In genomic region chr1:38476784-38477175, GRCh38 we compare ENCODE assay signal across 13 cellular contexts.
DNase-seq lines count a peak whose midpoint lies in the region; ATAC-seq and TF ChIP-seq lines count a peak whose summit lies in the region.
"Had no signal": no experiment of that assay in that cellular context is flagged by ENCODE, and none has a peak within 500 bp of the region (broad histone marks: within the 10 kb centered on the region; RNA-seq: fewer than 3 reads in every experiment).

No MANE protein-coding gene starts in this region.

- WGBS in hepatocyte (ENCODE audit: low lambda C conversion rate, missing lambda C conversion rate) = 27% methylated on average over 12 of the region's 12 CpGs

- H3K79me2 ChIP-seq in DOHH2 (ENCODE audit: control insufficient read depth, low read length) (no peaks in the 10 kb centered on the region), hepatocyte (no peaks in the 10 kb centered on the region)

- H3K4me3 ChIP-seq in DOHH2 (ENCODE audit: low read length) (peak overlapping the region; percentile 81), HUES6 (ENCODE audit: low read depth, low read length) (peak overlapping the region; percentile 55), hepatocyte (no peak overlapping the region), neuron (ENCODE audit: low read length) (peak overlapping the region; percentile 51)

- H4K20me1 ChIP-seq in DOHH2 (ENCODE audit: control insufficient read depth, insufficient read depth, low read depth, low read length) (no peaks in the 10 kb centered on the region), hepatocyte (ENCODE audit: insufficient read depth, poor library complexity, severe bottlenecking) (no peaks in the 10 kb centered on the region)

- TF ChIP-seq CTCF in DOHH2 (IDR thresholded peaks at IDR 0.05; ENCODE audit: low read depth, low read length, poor library complexity, severe bottlenecking) (no peak), hepatocyte (IDR thresholded peaks at IDR 0.05; ENCODE audit: poor library complexity) (no peak)

- H3F3A ChIP-seq in DOHH2 (ENCODE audit: control insufficient read depth, insufficient read depth) = peaks cover 22% of the 10 kb centered on the region

- DNase-seq in hepatocyte (ENCODE audit: low spot score) (no peak), T-helper 9 cell (no peak), NCI-H1092 (lab: John Stamatoyannopoulos, UW) (no peak), GOT3 (lab: John Stamatoyannopoulos, UW) (no peak)
- DNase-seq: activated CD4-positive, alpha-beta T cell treated with anti-CD3 and anti-CD28 coated beads, Interleukin-2, amount 50 U/mL, for 4 hours; effector memory CD8-positive, alpha-beta T cell; gastrocnemius medialis; left cardiac atrium; NCI-H2107 had no signal

- H3K9ac ChIP-seq in HUES6 (ENCODE audit: low read length) = peak overlapping the region; percentile 42

- H3K9me2 ChIP-seq in DOHH2 (replicated peaks; ENCODE audit: control insufficient read depth, low read length) (no peaks in the 10 kb centered on the region), hepatocyte (replicated peaks; ENCODE audit: insufficient read depth) (no peaks in the 10 kb centered on the region)

- H3K4me1 ChIP-seq in DOHH2 (ENCODE audit: control insufficient read depth, low read length) = peaks cover 56% of the 10 kb centered on the region
- H3K4me1 ChIP-seq in HUES6 (ENCODE audit: control insufficient read depth, insufficient read depth, low read length) = peaks cover 23% of the 10 kb centered on the region
- peaks cover 8% of the 10 kb centered on the region for H3K4me1 ChIP-seq in hepatocyte (ENCODE audit: insufficient read depth)
- H3K4me1 ChIP-seq in neuron (ENCODE audit: insufficient read depth, low read length) = peaks cover 37% of the 10 kb centered on the region
- H3K4me1 ChIP-seq: gastrocnemius medialis had no signal

- H3K36me3 ChIP-seq in DOHH2 (ENCODE audit: control insufficient read depth, low read length) (no peaks in the 10 kb centered on the region; the same call in 1 of the 2 replicates), HUES6 (ENCODE audit: control insufficient read depth, insufficient read depth, low read length) (no peaks in the 10 kb centered on the region), hepatocyte (replicated peaks; ENCODE audit: insufficient read depth, low read depth) (no peaks in the 10 kb centered on the region), neuron (ENCODE audit: insufficient read depth, low read length) (no peaks in the 10 kb centered on the region)
- H3K36me3 ChIP-seq: gastrocnemius medialis had no signal

- H3K27me3 ChIP-seq in DOHH2 (ENCODE audit: control insufficient read depth, low read length) (no peaks in the 10 kb centered on the region), HUES6 (ENCODE audit: control insufficient read depth, insufficient read depth, low read length) (peaks cover 22% of the 10 kb centered on the region), hepatocyte (peaks cover 69% of the 10 kb centered on the region), neuron (ENCODE audit: insufficient read depth, low read length) (no peaks in the 10 kb centered on the region)

- H3K4me2 ChIP-seq in DOHH2 (ENCODE audit: low read length) (peak overlapping the region; percentile 100), hepatocyte (peak overlapping the region; percentile 93)

- H2AFZ ChIP-seq in hepatocyte (peak overlapping the region; percentile 56), neuron (ENCODE audit: low read depth, low read length) (peak overlapping the region; percentile 65)

- H3K9me3 ChIP-seq in DOHH2 (ENCODE audit: control insufficient read depth, insufficient read depth, low read length) (peaks cover 10% of the 10 kb centered on the region; the same call in 1 of the 2 replicates), HUES6 (ENCODE audit: control insufficient read depth, insufficient read depth, low read depth, low read length) (peaks cover 5% of the 10 kb centered on the region), hepatocyte (ENCODE audit: low read depth) (no peaks in the 10 kb centered on the region), neuron (ENCODE audit: low read length) (no peaks in the 10 kb centered on the region)
- H3K9me3 ChIP-seq: gastrocnemius medialis had no signal

- no peak overlapping the region for H3K27ac ChIP-seq in DOHH2 (ENCODE audit: low read depth, low read length)
- H3K27ac ChIP-seq in HUES6 (ENCODE audit: low read depth, low read length) = no peak overlapping the region
- no peak overlapping the region for H3K27ac ChIP-seq in hepatocyte
- H3K27ac ChIP-seq: gastrocnemius medialis had no signal

- ATAC-seq in HG03354 (IDR thresholded peaks at IDR 0.05; ENCODE audit: poor library complexity, severe bottlenecking, unreplicated experiment) = no peak
- ATAC-seq: effector memory CD8-positive, alpha-beta T cell; gastrocnemius medialis; left cardiac atrium had no signal
